In genomic region chr17:55770220-55770870, GRCh38 we compare ENCODE assay signal across 1 cellular context.
TF ChIP-seq lines count a peak whose summit lies in the region.

No MANE protein-coding gene starts in this region.

TF ChIP-seq in IMR-90, 13 proteins besides CTCF, POLR2A, EP300 and RAD21 (continued from another document):
- TF ChIP-seq RCOR1 (IDR thresholded peaks at IDR 0.05; ENCODE audit: insufficient replicate concordance, low read length) (no peak), CHD1 (IDR thresholded peaks at IDR 0.05; ENCODE audit: low read depth, low read length) (no peak), SMC3 (IDR thresholded peaks at IDR 0.05; ENCODE audit: low read depth, low read length) (peak; percentile 72), USF2 (IDR thresholded peaks at IDR 0.05; ENCODE audit: low read depth, low read length) (no peak)
